22 cellular contexts compared by ENCODE assay signal in genomic region chr4:174524242-174524641, GRCh38.
DNase-seq lines count a peak whose midpoint lies in the region; TF ChIP-seq lines count a peak whose summit lies in the region.
"Had no signal": no experiment of that assay in that cellular context is flagged by ENCODE, and none has a peak within 500 bp of the region (broad histone marks: within the 10 kb centered on the region; RNA-seq: fewer than 3 reads in every experiment).

No MANE protein-coding gene starts in this region.

- TF ChIP-seq CTCF in 22Rv1 (IDR thresholded peaks at IDR 0.05): no peak
- no peak for TF ChIP-seq CTCF in epithelial cell of esophagus (IDR thresholded peaks at IDR 0.05; ENCODE audit: insufficient read depth, low read depth, low read length, missing control alignments)
- TF ChIP-seq CTCF in nephron (IDR thresholded peaks at IDR 0.05; ENCODE audit: unreplicated experiment in 3 of 3): no peak

- H3K36me3 Mint-ChIP-seq in nephron (ENCODE audit: low read depth): no peaks in the 10 kb centered on the region
- H3K36me3 Mint-ChIP-seq: CD14-positive monocyte, T-cell had no signal

- H3K27ac ChIP-seq in 22Rv1: peak overlapping the region; percentile 93
- H3K27ac ChIP-seq: dorsolateral prefrontal cortex had no signal

- H3K27ac Mint-ChIP-seq in nephron: no peak overlapping the region
- H3K27ac Mint-ChIP-seq: CD14-positive monocyte had no signal

- DNase-seq in LoVo (ENCODE audit: low spot score) (peak; percentile 86), epithelial cell of esophagus (ENCODE audit: low read depth) (peak; percentile 60), NCI-H345 treated with DMSO at 0.1 percent for 48 hours (lab: John Stamatoyannopoulos, UW; ENCODE audit: unreplicated experiment) (no peak), anterior cingulate cortex (lab: John Stamatoyannopoulos, UW) (no peak), DMS153 (lab: John Stamatoyannopoulos, UW) (no peak), T1000 (lab: John Stamatoyannopoulos, UW) (no peak)
- DNase-seq: activated gamma-delta T cell, amniotic stem cell, dorsolateral prefrontal cortex, GOT3, IMR-90, MG63, NCI-H2171, NCI-H69, nucleus accumbens, retina, SIG-M5, T-cell had no signal

- no peak overlapping the region for H3K4me3 ChIP-seq in epithelial cell of esophagus (ENCODE audit: low read length)
- H3K4me3 ChIP-seq: GM12878, MG63 had no signal

- H3K9me3 Mint-ChIP-seq in nephron: no peaks in the 10 kb centered on the region
- H3K9me3 Mint-ChIP-seq: T-cell had no signal

- peaks cover 5% of the 10 kb centered on the region for H3K4me1 Mint-ChIP-seq in nephron

- peak overlapping the region in 2 of 3 experiments; percentile 90 to 94 for H3K4me3 Mint-ChIP-seq in nephron

- H3K27me3 Mint-ChIP-seq in nephron (ENCODE audit: low read depth): peaks cover 73% of the 10 kb centered on the region

Comparison
In these comparisons a context has a peak if more than half of its experiments do, and no peak if none do; other contexts are left out.
1. DNase-seq: peak in LoVo (single experiment) and epithelial cell of esophagus (single experiment); none in NCI-H345 treated with DMSO at 0.1 percent for 48 hours (single experiment), anterior cingulate cortex (0 of 58), DMS153 (single experiment) and T1000 (single experiment).